ENCODE assay signal across 1 cellular context in genomic region chr10:97686301-97686961, GRCh38.
TF ChIP-seq lines count a peak whose summit lies in the region.

No MANE protein-coding gene starts in this region.

TF ChIP-seq in SK-N-SH treated with all-trans-retinoic acid at 6 μM for 48 hours, 23 proteins besides CTCF, POLR2A, EP300 and RAD21 (continued from another document):
- TF ChIP-seq, protein P1, sequence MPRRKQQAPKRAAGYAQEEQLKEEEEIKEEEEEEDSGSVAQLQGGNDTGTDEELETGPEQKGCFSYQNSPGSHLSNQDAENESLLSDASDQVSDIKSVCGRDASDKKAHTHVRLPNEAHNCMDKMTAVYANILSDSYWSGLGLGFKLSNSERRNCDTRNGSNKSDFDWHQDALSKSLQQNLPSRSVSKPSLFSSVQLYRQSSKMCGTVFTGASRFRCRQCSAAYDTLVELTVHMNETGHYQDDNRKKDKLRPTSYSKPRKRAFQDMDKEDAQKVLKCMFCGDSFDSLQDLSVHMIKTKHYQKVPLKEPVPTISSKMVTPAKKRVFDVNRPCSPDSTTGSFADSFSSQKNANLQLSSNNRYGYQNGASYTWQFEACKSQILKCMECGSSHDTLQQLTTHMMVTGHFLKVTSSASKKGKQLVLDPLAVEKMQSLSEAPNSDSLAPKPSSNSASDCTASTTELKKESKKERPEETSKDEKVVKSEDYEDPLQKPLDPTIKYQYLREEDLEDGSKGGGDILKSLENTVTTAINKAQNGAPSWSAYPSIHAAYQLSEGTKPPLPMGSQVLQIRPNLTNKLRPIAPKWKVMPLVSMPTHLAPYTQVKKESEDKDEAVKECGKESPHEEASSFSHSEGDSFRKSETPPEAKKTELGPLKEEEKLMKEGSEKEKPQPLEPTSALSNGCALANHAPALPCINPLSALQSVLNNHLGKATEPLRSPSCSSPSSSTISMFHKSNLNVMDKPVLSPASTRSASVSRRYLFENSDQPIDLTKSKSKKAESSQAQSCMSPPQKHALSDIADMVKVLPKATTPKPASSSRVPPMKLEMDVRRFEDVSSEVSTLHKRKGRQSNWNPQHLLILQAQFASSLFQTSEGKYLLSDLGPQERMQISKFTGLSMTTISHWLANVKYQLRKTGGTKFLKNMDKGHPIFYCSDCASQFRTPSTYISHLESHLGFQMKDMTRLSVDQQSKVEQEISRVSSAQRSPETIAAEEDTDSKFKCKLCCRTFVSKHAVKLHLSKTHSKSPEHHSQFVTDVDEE (CRISPR knock-in tag; IDR thresholded peaks at IDR 0.05): no peak
- no peak for TF ChIP-seq PPARA (CRISPR knock-in tag; IDR thresholded peaks at IDR 0.05; ENCODE audit: borderline replicate concordance)
- TF ChIP-seq ZNF8 (CRISPR knock-in tag; IDR thresholded peaks at IDR 0.05): no peak
- TF ChIP-seq OSR1 (CRISPR knock-in tag; IDR thresholded peaks at IDR 0.05): no peak
